ENCODE assay signal across 35 cellular contexts in genomic region chr1:33824971-33825370, GRCh38. TPM values are rescaled to one million over a fixed set of nuclear protein-coding genes. Genes with fewer than 3 reads are reported as not detected.
"Had no signal": no experiment of that assay in that cellular context is flagged by ENCODE, and none has a peak within 500 bp of the region (broad histone marks: within the 10 kb centered on the region; RNA-seq: fewer than 3 reads in every experiment).

No MANE protein-coding gene starts in this region.

- ATAC-seq: heart right ventricle; left colon; left lung; lower lobe of right lung; natural killer cell treated with Interleukin-12 subunit alpha and Interleukin-12 subunit beta and Interleukin-15 and Interleukin-18, amount 100 ng/mL, for 72 hours; right lobe of liver; stimulated activated memory B cell treated with anti-CD40 and anti-IgM and Interleukin-4, amounts not matched to agents 10 μg/mL and 1 μg/mL and 100 μg/mL, for 72 hours; stimulated activated naive CD8-positive, alpha-beta T cell treated with anti-CD3 and anti-CD28 coated beads, Interleukin-15, amount 100 ng/mL, for 72 hours had no signal

- DNase-seq: heart right ventricle; left colon; left lung; lower lobe of right lung; mesendoderm; naive B cell; ovary; right lobe of liver; stimulated activated CD4-positive, alpha-beta T cell treated with anti-CD3 and anti-CD28 coated beads, Interleukin-1b, Interleukin-23, amount 100 ng/mL, for 48 hours; stimulated activated CD4-positive, alpha-beta T cell treated with anti-CD3 and anti-CD28 coated beads, Interleukin-2, amount 100 ng/mL, for 48 hours; stimulated activated CD4-positive, alpha-beta T cell treated with anti-CD3 and anti-CD28 coated beads, Interleukin-4, amount 100 ng/mL, for 4 hours; stimulated activated CD8-positive, alpha-beta memory T cell treated with anti-CD3 and anti-CD28 coated beads, Interleukin-4, amount 100 ng/mL, for 48 hours; stimulated activated naive CD4-positive, alpha-beta T cell treated with Interleukin-2 at 50 U/mL for 16 hours; stimulated activated naive CD8-positive, alpha-beta T cell treated with anti-CD3 and anti-CD28 coated beads, Interleukin-15, amount 100 ng/mL, for 72 hours; substantia nigra; testis; thyroid gland; transverse colon had no signal

- H3K27ac ChIP-seq: heart right ventricle, hepatocyte, left lung, lower lobe of right lung, ovary, right atrium auricular region, right lobe of liver, testis, thyroid gland, transverse colon, upper lobe of left lung had no signal

- H3K36me3 ChIP-seq: heart right ventricle, left lung, lower lobe of right lung, ovary, right atrium auricular region, right lobe of liver, thyroid gland, transverse colon, upper lobe of left lung had no signal

- H3K9me3 Mint-ChIP-seq: natural killer cell treated with Interleukin-12 subunit alpha and Interleukin-12 subunit beta and Interleukin-15 and Interleukin-18, amount 100 ng/mL, for 72 hours; stimulated activated memory B cell treated with anti-CD40 and anti-IgM and Interleukin-4, amounts not matched to agents 10 μg/mL and 1 μg/mL and 100 μg/mL, for 72 hours had no signal

- H3K27ac Mint-ChIP-seq: mesothelial cell of epicardium; naive B cell; natural killer cell treated with Interleukin-12 subunit alpha and Interleukin-12 subunit beta and Interleukin-15 and Interleukin-18, amount 100 ng/mL, for 72 hours; progenitor cell of endocrine pancreas; stimulated activated memory B cell treated with anti-CD40 and anti-IgM and Interleukin-4, amounts not matched to agents 10 μg/mL and 1 μg/mL and 100 μg/mL, for 72 hours had no signal

- H3K4me3 ChIP-seq: heart right ventricle, hepatocyte, left lung, lower lobe of right lung, ovary, right atrium auricular region, right lobe of liver, smooth muscle cell, testis, thyroid gland, transverse colon, upper lobe of left lung had no signal

- H3K36me3 Mint-ChIP-seq: mesothelial cell of epicardium; naive B cell; natural killer cell treated with Interleukin-12 subunit alpha and Interleukin-12 subunit beta and Interleukin-15 and Interleukin-18, amount 100 ng/mL, for 72 hours; stimulated activated memory B cell treated with anti-CD40 and anti-IgM and Interleukin-4, amounts not matched to agents 10 μg/mL and 1 μg/mL and 100 μg/mL, for 72 hours had no signal

- H3K4me1 Mint-ChIP-seq: mesothelial cell of epicardium; naive B cell; stimulated activated memory B cell treated with anti-CD40 and anti-IgM and Interleukin-4, amounts not matched to agents 10 μg/mL and 1 μg/mL and 100 μg/mL, for 72 hours; stimulated activated naive CD8-positive, alpha-beta T cell treated with anti-CD3 and anti-CD28 coated beads, Interleukin-15, amount 100 ng/mL, for 72 hours had no signal

- H3K27me3 ChIP-seq: hepatocyte, ovary, right atrium auricular region, right lobe of liver, testis, thyroid gland, upper lobe of left lung had no signal

- H3K4me1 ChIP-seq: heart right ventricle, left lung, lower lobe of right lung, right atrium auricular region, right lobe of liver, testis, thyroid gland, transverse colon, upper lobe of left lung had no signal

- H3K9me3 ChIP-seq: heart right ventricle, left lung, lower lobe of right lung, ovary, right atrium auricular region, right lobe of liver, testis, thyroid gland, transverse colon, upper lobe of left lung had no signal

- H3K4me3 Mint-ChIP-seq: mesothelial cell of epicardium; naive B cell; natural killer cell treated with Interleukin-12 subunit alpha and Interleukin-12 subunit beta and Interleukin-15 and Interleukin-18, amount 100 ng/mL, for 72 hours; stimulated activated memory B cell treated with anti-CD40 and anti-IgM and Interleukin-4, amounts not matched to agents 10 μg/mL and 1 μg/mL and 100 μg/mL, for 72 hours; stimulated activated naive CD8-positive, alpha-beta T cell treated with anti-CD3 and anti-CD28 coated beads, Interleukin-15, amount 100 ng/mL, for 72 hours had no signal

RNA-seq across cellular contexts. Expression of gene HMGB4, which starts 38.9 kb away (rescaled TPM):
- total RNA-seq: heart right ventricle; hepatocyte; left colon; left lung; liver; lower lobe of right lung; mesothelial cell of epicardium; mononuclear cell; natural killer cell treated with Interleukin-12 subunit alpha and Interleukin-12 subunit beta and Interleukin-15 and Interleukin-18, amount 100 ng/mL, for 72 hours; omental fat pad; ovary; progenitor cell of endocrine pancreas; pulmonary artery endothelial cell; renal cortical epithelial cell; right atrium auricular region; right lobe of liver; skeletal muscle tissue; smooth muscle cell; transverse colon; upper lobe of left lung; urinary bladder had no signal
- polyA plus RNA-seq: heart right ventricle, hepatocyte, keratinocyte, liver, neural cell, ovary, smooth muscle cell, urinary bladder had no signal
